2 cellular contexts compared by ENCODE assay signal in genomic region chr16:69812213-69813014, GRCh38.
TF ChIP-seq lines count a peak whose summit lies in the region.

No MANE protein-coding gene starts in this region.

TF ChIP-seq in A549, 52 proteins besides CTCF, POLR2A, EP300 and RAD21:
- TF ChIP-seq JUN (IDR thresholded peaks at IDR 0.05) (0 out of 5 replicates have a peak, but pooled peaks of 1 of the 2 experiments have one; percentile 31), KDM1A (IDR thresholded peaks at IDR 0.05; ENCODE audit: low read depth) (no peak), HDAC2 (IDR thresholded peaks at IDR 0.05) (no peak), FOXS1 (CRISPR knock-in tag; IDR thresholded peaks at IDR 0.05) (no peak), NFE2L2 (conservative IDR thresholded peaks at IDR 0.05; ENCODE audit: low read length) (peak; percentile 70), FOSL2 (IDR thresholded peaks at IDR 0.05) (no peak), FOSL2 (CRISPR knock-in tag; IDR thresholded peaks at IDR 0.05) (0 out of 2 replicates have a peak, but pooled peaks have one; percentile 26), BCL3 (IDR thresholded peaks at IDR 0.05) (no peak), MAFK (IDR thresholded peaks at IDR 0.05; ENCODE audit: partially characterized antibody) (peak; percentile 90), JUNB (IDR thresholded peaks at IDR 0.05) (peak; percentile 32; the same call in 1 of the 2 replicates), POLR2AphosphoS2 (conservative IDR thresholded peaks at IDR 0.05; ENCODE audit: low read length) (no peak), BHLHE40 (IDR thresholded peaks at IDR 0.05; ENCODE audit: low read depth, low read length) (no peak), CHD4 (IDR thresholded peaks at IDR 0.05; ENCODE audit: borderline replicate concordance) (no peak), ESRRA (IDR thresholded peaks at IDR 0.05; ENCODE audit: borderline replicate concordance, low read length) (no peak), ATOH8 (CRISPR knock-in tag; IDR thresholded peaks at IDR 0.05; ENCODE audit: low read depth) (no peak)

TF ChIP-seq in GM12878, 131 proteins besides CTCF, POLR2A, EP300 and RAD21:
- TF ChIP-seq ATF3 (IDR thresholded peaks at IDR 0.05; ENCODE audit: borderline replicate concordance, extremely low read depth, low read depth, low read length) = no peak
- TF ChIP-seq ZNF207 (IDR thresholded peaks at IDR 0.05; ENCODE audit: borderline replicate concordance) = no peak
- TF ChIP-seq BHLHE40 (IDR thresholded peaks at IDR 0.05; ENCODE audit: borderline replicate concordance in 1 of 2, low read depth in 2 of 2, low read length in 1 of 2) = no peak
- no peak for TF ChIP-seq ELK1 (IDR thresholded peaks at IDR 0.05; ENCODE audit: low read depth, low read length)
- no peak for TF ChIP-seq RUNX3 (IDR thresholded peaks at IDR 0.05; ENCODE audit: low read length)
- TF ChIP-seq ZBED1 (IDR thresholded peaks at IDR 0.05; ENCODE audit: borderline replicate concordance) = no peak
- no peak for TF ChIP-seq ZNF384 (IDR thresholded peaks at IDR 0.05; ENCODE audit: borderline replicate concordance, low read depth, low read length)
- no peak for TF ChIP-seq FOXM1 (IDR thresholded peaks at IDR 0.05; ENCODE audit: low read depth, low read length)
